ENCODE assay signal across 12 cellular contexts in the genomic region with DNA sequence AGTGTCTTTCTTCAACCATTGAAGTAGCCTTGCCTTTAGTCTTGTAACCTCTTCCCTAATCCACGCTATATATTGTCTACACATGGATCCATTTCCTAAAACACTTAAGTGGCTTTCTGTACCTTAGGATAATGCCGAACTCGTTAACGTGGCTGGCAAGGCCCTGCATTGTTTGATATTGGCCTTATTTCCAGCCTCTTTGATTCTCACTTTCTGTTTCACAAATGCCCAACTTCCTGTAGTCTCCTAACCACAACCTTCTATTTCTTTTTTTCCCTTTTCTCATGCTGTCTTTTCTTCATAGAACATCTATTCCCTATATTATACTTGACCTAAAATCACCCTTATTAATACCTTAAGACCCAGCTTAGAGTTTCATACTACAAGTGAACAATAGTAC.
DNase-seq lines count a peak whose midpoint lies in the region; ATAC-seq and TF ChIP-seq lines count a peak whose summit lies in the region.
"Had no signal": no experiment of that assay in that cellular context is flagged by ENCODE, and none has a peak within 500 bp of the region (broad histone marks: within the 10 kb centered on the region; RNA-seq: fewer than 3 reads in every experiment).

No MANE protein-coding gene starts in this region.

- TF ChIP-seq EP300 in gastroesophageal sphincter (IDR thresholded peaks at IDR 0.05), result no peak

- H4K8ac ChIP-seq in mesendoderm (ENCODE audit: low read depth, low read length), result no peak overlapping the region

- H3K27me3 ChIP-seq in BLaER1 (no peaks in the 10 kb centered on the region), SU-DHL-6 (ENCODE audit: low read length) (no peaks in the 10 kb centered on the region), gastroesophageal sphincter (no peaks in the 10 kb centered on the region), mesendoderm (ENCODE audit: insufficient read depth, low read length, poor library complexity) (no peaks in the 10 kb centered on the region), WERI-Rb-1 (ENCODE audit: insufficient read depth, low read depth, severe bottlenecking) (no peaks in the 10 kb centered on the region)
- H3K27me3 ChIP-seq: SJCRH30, upper lobe of left lung had no signal

- no peaks in the 10 kb centered on the region for H3K79me1 ChIP-seq in mesendoderm (ENCODE audit: low read length)

- WGBS in gastroesophageal sphincter (ENCODE audit: low coverage in 1 of 2), 2 donors, result 89 to 96% methylated on average over 4 of the region's 4 CpGs
- WGBS in mesendoderm (ENCODE audit: extremely low coverage, insufficient coverage, low lambda C conversion rate), result no CpG with 5 or more reads among the region's 4 CpGs

- H2BK5ac ChIP-seq in mesendoderm (ENCODE audit: low read length), result no peak overlapping the region

- no peak overlapping the region for H2BK15ac ChIP-seq in mesendoderm (replicated peaks; ENCODE audit: low read depth)

- DNase-seq in mesendoderm (no peak), WERI-Rb-1 (no peak), GM10248 (ENCODE audit: extremely low spot score) (no peak)
- DNase-seq: activated effector memory CD4-positive, alpha-beta T cell treated with anti-CD3 and anti-CD28 coated beads, Interleukin-2, amount 50 U/mL, for 16 hours; upper lobe of left lung had no signal

- H2AFZ ChIP-seq in SU-DHL-6 (ENCODE audit: low read depth, low read length, severe bottlenecking), result peak overlapping the region; percentile 37

- H4K20me1 ChIP-seq in BLaER1, result no peaks in the 10 kb centered on the region
- no peaks in the 10 kb centered on the region for H4K20me1 ChIP-seq in SU-DHL-6 (ENCODE audit: low read depth, low read length)

- H3K4me1 ChIP-seq in BLaER1 (peaks cover 11% of the 10 kb centered on the region; the same call in 1 of the 2 replicates), gastroesophageal sphincter (no peaks in the 10 kb centered on the region), mesendoderm (ENCODE audit: control insufficient read depth, low read depth, low read length) (peaks cover 3% of the 10 kb centered on the region)
- H3K4me1 ChIP-seq: SJCRH30 had no signal

- ATAC-seq in GM19043 (IDR thresholded peaks at IDR 0.05; ENCODE audit: low read depth, unreplicated experiment) (peak; percentile 58), HG03139 (IDR thresholded peaks at IDR 0.05; ENCODE audit: unreplicated experiment) (peak; percentile 87), gastroesophageal sphincter (no peak)
- ATAC-seq: K562 had no signal

- H3F3A ChIP-seq in SU-DHL-6 (ENCODE audit: insufficient read depth), result 0 out of 2 replicates have a peak, but pooled peaks cover 5% of the 10 kb centered on the region

- no peak overlapping the region for H3K4me3 ChIP-seq in BLaER1
- no peak overlapping the region for H3K4me3 ChIP-seq in SU-DHL-6 (ENCODE audit: insufficient read depth, low read length, poor library complexity, severe bottlenecking)
- H3K4me3 ChIP-seq in gastroesophageal sphincter, result no peak overlapping the region
- no peak overlapping the region for H3K4me3 ChIP-seq in mesendoderm (ENCODE audit: low read length)
- no peak overlapping the region for H3K4me3 ChIP-seq in WERI-Rb-1 (ENCODE audit: low read depth, low read length)
- H3K4me3 ChIP-seq: K562, SJCRH30, upper lobe of left lung had no signal

- H4K5ac ChIP-seq in mesendoderm (ENCODE audit: low read length), result no peak overlapping the region

- H3K27ac ChIP-seq in BLaER1, result peak overlapping the region; percentile 2; the same call in 1 of the 2 replicates
- H3K27ac ChIP-seq in SU-DHL-6 (ENCODE audit: low read depth, low read length), result peak overlapping the region; percentile 28; the same call in 1 of the 2 replicates
- H3K27ac ChIP-seq in gastroesophageal sphincter, result no peak overlapping the region
- no peak overlapping the region for H3K27ac ChIP-seq in mesendoderm (ENCODE audit: low read depth, low read length)
- no peak overlapping the region for H3K27ac ChIP-seq in WERI-Rb-1
- H3K27ac ChIP-seq: SJCRH30, upper lobe of left lung had no signal

- CTCF ChIA-PET in GM10248 (lab: Yijun Ruan, JAX), result no interaction called here

- POLR2A ChIA-PET in GM10248 (lab: Yijun Ruan, JAX), result no interaction called here

- TF ChIP-seq POLR2A in gastroesophageal sphincter (IDR thresholded peaks at IDR 0.05), result no peak

- H3K4me2 ChIP-seq in BLaER1 (peak overlapping the region; percentile 48), SU-DHL-6 (ENCODE audit: low read depth, low read length, poor library complexity, severe bottlenecking) (peak overlapping the region; percentile 34), mesendoderm (ENCODE audit: low read length) (no peak overlapping the region)

- TF ChIP-seq CTCF in SU-DHL-6 (IDR thresholded peaks at IDR 0.05; ENCODE audit: insufficient read depth, low read length, poor library complexity, severe bottlenecking) (no peak), gastroesophageal sphincter (IDR thresholded peaks at IDR 0.05) (no peak), WERI-Rb-1 (IDR thresholded peaks at IDR 0.05; ENCODE audit: low read depth, low read length) (no peak), GM10248 (IDR thresholded peaks at IDR 0.05; ENCODE audit: control extremely low read depth, extremely low read depth, low read depth, missing control alignments) (no peak)

- no peak overlapping the region for H2AK5ac ChIP-seq in mesendoderm (ENCODE audit: low read length)

- H3K9ac ChIP-seq in BLaER1 (no peak overlapping the region), SU-DHL-6 (ENCODE audit: low read length) (no peak overlapping the region), mesendoderm (ENCODE audit: low read length) (no peak overlapping the region)

- no peak overlapping the region for H3K18ac ChIP-seq in mesendoderm (ENCODE audit: low read length)

- H3K9me3 ChIP-seq in BLaER1, result peaks cover 6% of the 10 kb centered on the region
- H3K9me3 ChIP-seq in SU-DHL-6 (ENCODE audit: insufficient read depth, low read length), result peaks cover 5% of the 10 kb centered on the region; the same call in 1 of the 2 replicates
- peaks cover 0 to 5% (median 0%) of the 10 kb centered on the region in 3 donors for H3K9me3 ChIP-seq in gastroesophageal sphincter
- H3K9me3 ChIP-seq in WERI-Rb-1 (ENCODE audit: severe bottlenecking), result peaks cover 6% of the 10 kb centered on the region
- H3K9me3 ChIP-seq: SJCRH30, upper lobe of left lung had no signal

- H3K23ac ChIP-seq in mesendoderm (ENCODE audit: low read length), result no peak overlapping the region

- H3K36me3 ChIP-seq in BLaER1 (no peaks in the 10 kb centered on the region), SU-DHL-6 (ENCODE audit: low read length) (0 out of 2 replicates have a peak, but pooled peaks cover 3% of the 10 kb centered on the region), gastroesophageal sphincter (no peaks in the 10 kb centered on the region), mesendoderm (ENCODE audit: control insufficient read depth, insufficient read depth, low read length) (no peaks in the 10 kb centered on the region), WERI-Rb-1 (no peaks in the 10 kb centered on the region)
- H3K36me3 ChIP-seq: SJCRH30, upper lobe of left lung had no signal

- no peak overlapping the region for H3K56ac ChIP-seq in mesendoderm (ENCODE audit: low read length)

- no peak overlapping the region for H2BK120ac ChIP-seq in mesendoderm (ENCODE audit: low read depth, low read length)

- H3K4ac ChIP-seq in mesendoderm (ENCODE audit: low read depth, low read length), result no peak overlapping the region

- no peaks in the 10 kb centered on the region for H3K9me2 ChIP-seq in SU-DHL-6 (replicated peaks; ENCODE audit: insufficient read depth, low read length)

- H3K79me2 ChIP-seq in SU-DHL-6 (ENCODE audit: insufficient read depth, low read length) (no peaks in the 10 kb centered on the region), mesendoderm (ENCODE audit: control insufficient read depth, insufficient read depth, low read length) (no peaks in the 10 kb centered on the region)

Comparison
In these comparisons a context has a peak if more than half of its experiments do, and no peak if none do; other contexts are left out.
1. H3K27ac ChIP-seq: peak in BLaER1 (single experiment) and SU-DHL-6 (single experiment); none in gastroesophageal sphincter (0 of 4), mesendoderm (single experiment) and WERI-Rb-1 (single experiment).